In genomic region chr6:10412165-10412947, GRCh38 we compare ENCODE assay signal across 9 cellular contexts. TPM values are rescaled to one million over a fixed set of nuclear protein-coding genes. Genes with fewer than 3 reads are reported as not detected.
A peak's percentile ranks its signal among the peaks of the same experiment; 100 is the strongest.
DNase-seq lines count a peak whose midpoint lies in the region; ATAC-seq, FAIRE-seq and TF ChIP-seq lines count a peak whose summit lies in the region.
"Had no signal": no experiment of that assay in that cellular context is flagged by ENCODE, and none has a peak within 500 bp of the region (broad histone marks: within the 10 kb centered on the region; RNA-seq: fewer than 3 reads in every experiment).

No MANE protein-coding gene starts in this region.

- H3K4me3 Mint-ChIP-seq in activated naive CD4-positive, alpha-beta T cell treated with anti-CD3 and anti-CD28 coated beads for 36 hours, result peak overlapping the region; percentile 83

- WGBS in heart left ventricle, 4 donors, result 0 to 2% (median 1%) methylated on average over 36 to 75 of the region's 75 CpGs

- H3K4me1 ChIP-seq in BE2C (no peaks in the 10 kb centered on the region), heart left ventricle (peaks cover 0 to 54% (median 33%) of the 10 kb centered on the region in 12 donors)

- DNase-seq in BE2C (no peak), NCI-H460 (ENCODE audit: extremely low read depth, low read depth) (peak; percentile 77), heart left ventricle (peak in 2 of 5 donors; percentile 57 to 71), pulmonary artery endothelial cell (ENCODE audit: low read depth, low spot score) (peak; percentile 56), frontal cortex (ENCODE audit: low spot score in 2 of 2) (no peak)
- peak; percentile 51 for DNase-seq in activated naive CD4-positive, alpha-beta T cell treated with anti-CD3 and anti-CD28 coated beads for 36 hours

- H3K27ac Mint-ChIP-seq in activated naive CD4-positive, alpha-beta T cell treated with anti-CD3 and anti-CD28 coated beads for 36 hours, result no peak overlapping the region

- H3K27me3 ChIP-seq in BE2C (peaks cover 96% of the 10 kb centered on the region), heart left ventricle (peaks cover 61 to 99% (median 95%) of the 10 kb centered on the region in 9 donors)

- intact Hi-C loops in activated naive CD4-positive, alpha-beta T cell treated with anti-CD3 and anti-CD28 coated beads for 36 hours (cut with micrococcal nuclease), result loop anchor here (1.0 to 2.0 kb wide), 2 partner anchors 8 to 30 kb away; no protein-coding TSS in a partner anchor
- intact Hi-C loops in heart left ventricle (cut with DNase I), result loop anchor here in 1 of 10 donors (10.0 kb wide), 1 partner anchor 378 kb away; no protein-coding TSS in a partner anchor

- H3K27ac ChIP-seq in heart left ventricle, result peak overlapping the region in 1 of 12 donors; percentile 62

- H3K36me3 ChIP-seq in BE2C (no peaks in the 10 kb centered on the region), heart left ventricle (no peaks in the 10 kb centered on the region)

- H3K9me3 Mint-ChIP-seq in activated naive CD4-positive, alpha-beta T cell treated with anti-CD3 and anti-CD28 coated beads for 36 hours, result peaks cover 6% of the 10 kb centered on the region

- H3K27me3 Mint-ChIP-seq in activated naive CD4-positive, alpha-beta T cell treated with anti-CD3 and anti-CD28 coated beads for 36 hours (ENCODE audit: low read depth), result peaks cover 86% of the 10 kb centered on the region

- no peak for TF ChIP-seq POLR2A in heart left ventricle (IDR thresholded peaks at IDR 0.05)

- peak overlapping the region; percentile 42 for H3K4me3 ChIP-seq in BE2C (ENCODE audit: low read depth, low read length)
- H3K4me3 ChIP-seq in heart left ventricle, result peak overlapping the region; percentile 34 to 86 (median 61)

- TF ChIP-seq CTCF in BE2C (IDR thresholded peaks at IDR 0.05; ENCODE audit: low read depth, low read length), result no peak
- no peak for TF ChIP-seq CTCF in heart left ventricle (IDR thresholded peaks at IDR 0.05)

- peaks cover 1% of the 10 kb centered on the region for H3K36me3 Mint-ChIP-seq in activated naive CD4-positive, alpha-beta T cell treated with anti-CD3 and anti-CD28 coated beads for 36 hours (ENCODE audit: low read depth)

- H3K9me3 ChIP-seq in BE2C (no peaks in the 10 kb centered on the region), heart left ventricle (no peaks in the 10 kb centered on the region)

- FAIRE-seq in frontal cortex (lab: Jason Lieb, UNC), result no peak
- FAIRE-seq: TTC549 had no signal

- ATAC-seq in GM18511 (IDR thresholded peaks at IDR 0.05; ENCODE audit: unreplicated experiment), result peak; percentile 58
- peak; percentile 58 for ATAC-seq in HG03045 (IDR thresholded peaks at IDR 0.05; ENCODE audit: unreplicated experiment)
- ATAC-seq in heart left ventricle, result peak in 3 of 4 donors; percentile 49 to 63 (median 62)

- CTCF ChIA-PET in activated naive CD4-positive, alpha-beta T cell treated with anti-CD3 and anti-CD28 coated beads for 36 hours (lab: Charles Lee), result interaction anchor here (2.2 kb wide), 1 partner anchor 17 kb away, joined by 5 read pairs; no protein-coding TSS in a partner anchor

- H3K4me1 Mint-ChIP-seq in activated naive CD4-positive, alpha-beta T cell treated with anti-CD3 and anti-CD28 coated beads for 36 hours (ENCODE audit: low read depth), result peaks cover 47% of the 10 kb centered on the region

RNA-seq across cellular contexts. Expression of gene TFAP2A, which starts 2.5 kb away (rescaled TPM):
- polyA plus RNA-seq in BE2C (2012; ENCODE audit: insufficient read depth, insufficient read length, low read depth), result 1.6 TPM
- 13.6 and 14.2 TPM in 2 replicates for total RNA-seq in NCI-H460 (2014; rRNA removed; shearing (Covaris generic))
- 13.8 and 17.3 TPM in 2 replicates for polyA plus RNA-seq in NCI-H460 (2014; cell fraction: nucleus; rRNA removed)
- under 1 TPM in 1 of 2 experiments, not detected in 1; 0.30 TPM for total RNA-seq in activated naive CD4-positive, alpha-beta T cell treated with anti-CD3 and anti-CD28 coated beads for 36 hours
- total RNA-seq in heart left ventricle, result 1 to 10 TPM in 1 of 9 donors, under 1 TPM in 7, not detected in 1; 0.16 to 1.4 (median 0.31) TPM
- under 1 TPM; 0.11 to 0.30 TPM for polyA plus RNA-seq in heart left ventricle
- total RNA-seq in pulmonary artery endothelial cell, result 0.78 and 2.1 TPM in 2 replicates
- total RNA-seq in frontal cortex, result not detected

Comparison
In these comparisons a context has a peak if more than half of its experiments do, and no peak if none do; other contexts are left out.
1. DNase-seq: peak in NCI-H460 (single experiment), activated naive CD4-positive, alpha-beta T cell treated with anti-CD3 and anti-CD28 coated beads for 36 hours (single experiment) and pulmonary artery endothelial cell (single experiment); none in BE2C (single experiment) and frontal cortex (0 of 2).
2. Peak in every context shown above with its lines, with median percentiles within 50 percentile points of each other: ATAC-seq.